11 cellular contexts compared by ENCODE assay signal in the genomic region with DNA sequence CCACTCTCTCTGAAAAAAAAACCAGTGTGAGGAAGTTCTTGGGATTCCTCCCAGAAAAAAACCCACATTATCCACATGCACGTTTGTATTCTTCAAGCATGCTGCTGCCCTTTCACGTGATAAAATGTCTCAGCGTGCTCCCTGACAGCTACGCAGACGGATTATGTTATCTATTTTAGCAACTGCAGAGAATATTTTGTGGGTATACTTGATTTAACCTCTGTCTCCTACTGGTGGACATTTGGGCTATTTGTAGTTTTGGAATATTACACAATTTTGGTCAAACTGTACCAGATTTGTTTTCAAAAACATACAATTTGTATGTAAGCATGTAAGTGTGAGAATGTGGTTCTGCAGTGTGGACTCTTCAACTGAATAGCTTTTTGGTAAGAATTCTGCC. TPM values are rescaled to one million over a fixed set of nuclear protein-coding genes. Genes with fewer than 3 reads are reported as not detected.
A peak's percentile ranks its signal among the peaks of the same experiment; 100 is the strongest.
DNase-seq lines count a peak whose midpoint lies in the region; ATAC-seq and TF ChIP-seq lines count a peak whose summit lies in the region.
"Had no signal": no experiment of that assay in that cellular context is flagged by ENCODE, and none has a peak within 500 bp of the region (broad histone marks: within the 10 kb centered on the region; RNA-seq: fewer than 3 reads in every experiment).

No MANE protein-coding gene starts in this region.

- 0 out of 2 replicates have a peak, but pooled peaks have one; percentile 4 for TF ChIP-seq CTCF in AG04450 (IDR thresholded peaks at IDR 0.05; ENCODE audit: low read depth, low read length)
- no peak for TF ChIP-seq CTCF in KMS-11 (conservative IDR thresholded peaks at IDR 0.05; ENCODE audit: low read depth, low read length)
- no peak for TF ChIP-seq CTCF in coronary artery (IDR thresholded peaks at IDR 0.05)
- TF ChIP-seq CTCF in natural killer cell (IDR thresholded peaks at IDR 0.05): no peak
- TF ChIP-seq CTCF in colonic mucosa (IDR thresholded peaks at IDR 0.05): no peak

- H3K4me1 Mint-ChIP-seq in natural killer cell: peaks cover 73 to 80% of the 10 kb centered on the region in 2 donors
- peaks cover 56 to 89% of the 10 kb centered on the region in 2 donors for H3K4me1 Mint-ChIP-seq in stimulated activated naive B cell treated with anti-CD40 and anti-IgM and Interleukin-4, amounts not matched to agents 10 μg/mL and 1 μg/mL and 100 μg/mL, for 72 hours

- peaks cover 75% of the 10 kb centered on the region for H3K4me1 ChIP-seq in KMS-11 (ENCODE audit: low read depth, poor library complexity, severe bottlenecking)
- peaks cover 6 to 14% of the 10 kb centered on the region in 2 donors for H3K4me1 ChIP-seq in aorta (ENCODE audit: control insufficient read depth in 1 of 2, insufficient read depth in 2 of 2, low read length in 2 of 2)
- H3K4me1 ChIP-seq in effector memory CD4-positive, alpha-beta T cell (ENCODE audit: control insufficient read depth, insufficient read depth, low read length, poor library complexity, severe bottlenecking): peaks cover 78% of the 10 kb centered on the region
- peaks cover 46% of the 10 kb centered on the region for H3K4me1 ChIP-seq in colonic mucosa

- no peak overlapping the region for H3K27ac ChIP-seq in AG04450 (ENCODE audit: low read depth, low read length)
- H3K27ac ChIP-seq in KMS-11: no peak overlapping the region
- H3K27ac ChIP-seq in coronary artery: peak overlapping the region in 1 of 2 donors; percentile 73
- no peak overlapping the region for H3K27ac ChIP-seq in aorta (ENCODE audit: low read depth in 1 of 2, low read length in 2 of 2)
- no peak overlapping the region for H3K27ac ChIP-seq in effector memory CD4-positive, alpha-beta T cell (ENCODE audit: insufficient read depth, low read length, poor library complexity, severe bottlenecking)
- H3K27ac ChIP-seq in colonic mucosa: no peak overlapping the region

- H3K9me3 ChIP-seq in AG04450 (ENCODE audit: control insufficient read depth, insufficient read depth, low read length) (no peaks in the 10 kb centered on the region), aorta (ENCODE audit: control insufficient read depth, low read length) (no peaks in the 10 kb centered on the region), colonic mucosa (no peaks in the 10 kb centered on the region)
- no peaks in the 10 kb centered on the region for H3K9me3 ChIP-seq in effector memory CD4-positive, alpha-beta T cell (ENCODE audit: control insufficient read depth, low read length)
- H3K9me3 ChIP-seq: ascending aorta had no signal

- intact Hi-C loops in natural killer cell (cut with micrococcal nuclease) (no loop called here), aorta (cut with DNase I) (no loop called here), colonic mucosa (cut with DNase I) (no loop called here)

- no peaks in the 10 kb centered on the region for H3K27me3 Mint-ChIP-seq in natural killer cell (ENCODE audit: low read depth in 2 of 2)
- no peaks in the 10 kb centered on the region for H3K27me3 Mint-ChIP-seq in stimulated activated naive B cell treated with anti-CD40 and anti-IgM and Interleukin-4, amounts not matched to agents 10 μg/mL and 1 μg/mL and 100 μg/mL, for 72 hours

- DNase-seq in AG04450 (ENCODE audit: low read depth, low spot score): no peak
- no peak for DNase-seq in coronary artery (ENCODE audit: low spot score)
- DNase-seq in natural killer cell: no peak
- DNase-seq in aorta: no peak
- no peak for DNase-seq in stimulated activated naive B cell treated with anti-CD40 and anti-IgM and Interleukin-4, amounts not matched to agents 10 μg/mL and 1 μg/mL and 100 μg/mL, for 72 hours
- no peak for DNase-seq in effector memory CD4-positive, alpha-beta T cell
- DNase-seq in colonic mucosa: no peak
- DNase-seq: left colon, NCI-H1105 had no signal

- H3K9me3 Mint-ChIP-seq in natural killer cell: no peaks in the 10 kb centered on the region
- H3K9me3 Mint-ChIP-seq in stimulated activated naive B cell treated with anti-CD40 and anti-IgM and Interleukin-4, amounts not matched to agents 10 μg/mL and 1 μg/mL and 100 μg/mL, for 72 hours: no peaks in the 10 kb centered on the region

- CTCF ChIA-PET in AG04450 (lab: Charles Lee): interaction anchor here (1.8 kb wide), 1 partner anchor 54 kb away, joined by 4 read pairs; no protein-coding TSS in a partner anchor

- WGBS in aorta, 2 donors: 33 to 36% methylated on average over 5 of the region's 5 CpGs

- H3K9ac ChIP-seq in KMS-11 (no peak overlapping the region), colonic mucosa (ENCODE audit: low read depth in 2 of 2, low read length in 2 of 2) (no peak overlapping the region)

- H3K4me3 Mint-ChIP-seq in natural killer cell: peak overlapping the region; percentile 82
- peak overlapping the region in 1 of 2 donors; percentile 18 for H3K4me3 Mint-ChIP-seq in stimulated activated naive B cell treated with anti-CD40 and anti-IgM and Interleukin-4, amounts not matched to agents 10 μg/mL and 1 μg/mL and 100 μg/mL, for 72 hours

- peak overlapping the region; percentile 21; the same call in 1 of the 2 replicates for H3K4me2 ChIP-seq in KMS-11

- H3K79me2 ChIP-seq in KMS-11 (ENCODE audit: insufficient read depth, low read depth): peaks cover 100% of the 10 kb centered on the region

- H3K36me3 Mint-ChIP-seq in natural killer cell: no peaks in the 10 kb centered on the region
- H3K36me3 Mint-ChIP-seq in stimulated activated naive B cell treated with anti-CD40 and anti-IgM and Interleukin-4, amounts not matched to agents 10 μg/mL and 1 μg/mL and 100 μg/mL, for 72 hours: peaks cover 17 to 31% of the 10 kb centered on the region in 2 donors

- H3K4me3 ChIP-seq in AG04450 (ENCODE audit: low read depth, low read length): no peak overlapping the region
- no peak overlapping the region for H3K4me3 ChIP-seq in KMS-11 (IDR thresholded peaks at IDR 0.05; ENCODE audit: insufficient read depth, low read depth, low read length)
- H3K4me3 ChIP-seq in coronary artery: peak overlapping the region; percentile 30
- no peak overlapping the region for H3K4me3 ChIP-seq in aorta (ENCODE audit: low read length in 2 of 2)
- no peak overlapping the region for H3K4me3 ChIP-seq in effector memory CD4-positive, alpha-beta T cell (ENCODE audit: insufficient read depth, low read depth, low read length, poor library complexity, severe bottlenecking)
- H3K4me3 ChIP-seq in colonic mucosa: no peak overlapping the region

- H3K36me3 ChIP-seq in KMS-11 (ENCODE audit: insufficient read depth) (no peaks in the 10 kb centered on the region), aorta (ENCODE audit: control insufficient read depth in 1 of 2, insufficient read depth in 2 of 2, low read length in 1 of 2) (no peaks in the 10 kb centered on the region), colonic mucosa (no peaks in the 10 kb centered on the region)
- no peaks in the 10 kb centered on the region for H3K36me3 ChIP-seq in effector memory CD4-positive, alpha-beta T cell (ENCODE audit: control insufficient read depth, insufficient read depth, low read length)
- H3K36me3 ChIP-seq: ascending aorta had no signal

- no peak overlapping the region for H2AFZ ChIP-seq in KMS-11 (ENCODE audit: low read depth)

- H3K27me3 ChIP-seq in AG04450 (ENCODE audit: control insufficient read depth, insufficient read depth, low read length): no peaks in the 10 kb centered on the region
- H3K27me3 ChIP-seq in KMS-11 (ENCODE audit: insufficient read depth, low read depth): no peaks in the 10 kb centered on the region
- no peaks in the 10 kb centered on the region for H3K27me3 ChIP-seq in aorta (ENCODE audit: control insufficient read depth in 1 of 2, insufficient read depth in 2 of 2, low read length in 1 of 2)
- H3K27me3 ChIP-seq in effector memory CD4-positive, alpha-beta T cell (replicated peaks; ENCODE audit: control insufficient read depth, insufficient read depth, low read length, poor library complexity, severe bottlenecking): no peaks in the 10 kb centered on the region
- H3K27me3 ChIP-seq in colonic mucosa: no peaks in the 10 kb centered on the region
- H3K27me3 ChIP-seq: ascending aorta had no signal

- H3K27ac Mint-ChIP-seq in natural killer cell: peak overlapping the region; percentile 91 to 96
- no peak overlapping the region for H3K27ac Mint-ChIP-seq in stimulated activated naive B cell treated with anti-CD40 and anti-IgM and Interleukin-4, amounts not matched to agents 10 μg/mL and 1 μg/mL and 100 μg/mL, for 72 hours

- H4K20me1 ChIP-seq in KMS-11 (ENCODE audit: insufficient read depth): peaks cover 98% of the 10 kb centered on the region

- no peak for ATAC-seq in natural killer cell
- no peak for ATAC-seq in aorta (ENCODE audit: low FRiP score)
- ATAC-seq in stimulated activated naive B cell treated with anti-CD40 and anti-IgM and Interleukin-4, amounts not matched to agents 10 μg/mL and 1 μg/mL and 100 μg/mL, for 72 hours (replicated peaks): no peak
- ATAC-seq: left colon had no signal

- POLR2A ChIA-PET in AG04450 (lab: Yijun Ruan, JAX): interaction anchor here (1.4 kb wide), 1 partner anchor 28 kb away, joined by 6 read pairs; no protein-coding TSS in a partner anchor

RNA-seq across cellular contexts. Expression of a gene that starts 10.7 kb away (rescaled TPM):
- 31.8 and 37.3 TPM in 2 replicates for polyA plus RNA-seq in AG04450 (2011; rRNA removed)
- 70.2 and 78.0 TPM in 2 replicates for polyA minus RNA-seq in AG04450 (2011; rRNA and poly(A)+ RNA removed)
- 100 to 1,000 TPM; 249 to 275 (median 274) TPM for total RNA-seq in natural killer cell
- total RNA-seq in aorta: 100 to 1,000 TPM; 200 to 263 TPM
- 10 to 100 TPM; 23.9 to 50.8 TPM for polyA plus RNA-seq in aorta
- total RNA-seq in colonic mucosa: 100 to 1,000 TPM; 127 to 131 TPM
